Comparison of ENCODE assay signal across 20 cellular contexts in the genomic region with DNA sequence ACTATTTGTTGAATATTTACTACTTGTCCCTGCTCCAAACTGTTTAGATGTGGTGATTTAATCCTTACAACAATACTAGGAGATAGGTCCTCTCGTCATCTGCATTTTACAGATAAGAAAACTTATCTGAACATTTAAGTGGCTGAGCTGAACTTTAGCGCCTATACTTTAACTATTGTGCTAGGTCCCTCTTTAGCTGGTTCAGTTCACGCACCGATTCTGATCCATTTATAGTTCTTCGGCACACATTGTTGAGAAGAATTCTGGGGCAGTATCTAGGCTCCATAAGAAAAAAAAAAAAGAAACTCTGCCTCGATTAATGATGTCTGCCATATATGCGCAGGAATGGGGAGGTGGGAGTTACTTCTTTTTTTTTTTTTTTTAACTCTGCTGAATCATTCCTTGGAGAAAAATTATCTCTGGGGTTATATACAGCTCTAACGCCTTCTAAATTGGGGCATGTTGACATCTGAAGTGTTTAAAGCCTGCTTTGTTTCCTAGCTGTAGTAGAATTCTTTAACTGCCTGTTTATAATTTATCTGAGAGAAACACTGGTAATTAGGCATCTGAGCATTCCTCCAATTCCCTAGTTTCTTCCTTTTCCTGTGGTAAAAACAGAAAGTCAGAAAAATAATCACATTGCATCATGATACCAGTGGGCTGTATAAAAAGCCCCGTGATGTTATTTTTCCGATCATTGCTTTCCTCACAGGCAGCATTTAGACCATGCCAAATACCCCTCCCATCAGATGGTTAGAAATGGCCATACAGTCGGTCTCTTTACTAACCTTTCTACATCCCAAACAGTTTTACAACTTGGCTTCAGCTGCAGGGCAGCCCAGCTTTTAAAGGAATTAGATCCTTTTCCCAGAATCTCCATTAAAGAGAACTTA.
DNase-seq lines count a peak whose midpoint lies in the region; ATAC-seq and TF ChIP-seq lines count a peak whose summit lies in the region.
"Had no signal": no experiment of that assay in that cellular context is flagged by ENCODE, and none has a peak within 500 bp of the region (broad histone marks: within the 10 kb centered on the region; RNA-seq: fewer than 3 reads in every experiment).

No MANE protein-coding gene starts in this region.

- ATAC-seq in left ventricle myocardium superior (peak; percentile 50), HG02798 (IDR thresholded peaks at IDR 0.05; ENCODE audit: poor library complexity, unreplicated experiment) (no peak)
- ATAC-seq: stimulated activated naive CD8-positive, alpha-beta T cell treated with anti-CD3 and anti-CD28 coated beads, Interleukin-15, Interleukin-2, amounts not matched to agents 100 U/mL and 50 U/mL, for 24 hours had no signal

- intact Hi-C loops in left ventricle myocardium superior (cut with micrococcal nuclease), result no loop called here

- TF ChIP-seq CTCF in choroid plexus epithelial cell (conservative IDR thresholded peaks at IDR 0.05; ENCODE audit: low read depth, low read length), result no peak

- H3K4me3 ChIP-seq in choroid plexus epithelial cell (ENCODE audit: low read depth, low read length), result no peak overlapping the region

- peak; percentile 10 for DNase-seq in EH (ENCODE audit: low read depth)
- peak; percentile 42 for DNase-seq in choroid plexus epithelial cell (ENCODE audit: low read depth)
- no peak for DNase-seq in left ventricle myocardium superior
- peak; percentile 4 for DNase-seq in pons (ENCODE audit: low spot score)
- DNase-seq in NCI-H1048 (lab: John Stamatoyannopoulos, UW), result no peak
- DNase-seq in EL, result no peak
- no peak for DNase-seq in NCI-H1436 (lab: John Stamatoyannopoulos, UW)
- DNase-seq: activated CD4-positive, CD25-positive, alpha-beta regulatory T cell treated with anti-CD3 and anti-CD28 coated beads, Interleukin-2, amount 50 U/mL, for 72 hours; activated naive CD4-positive, alpha-beta T cell treated with Interleukin-2 at 50 U/mL for 16 hours; AML-193; effector CD4-positive, alpha-beta T cell; gastrocnemius medialis; GF-D8; HFFc6; NCI-H1092 treated with DMSO at 0.1 percent for 48 hours; NCI-H2227 treated with DMSO at 0.1 percent for 48 hours; NK-92 treated with Interleukin-12 subunit alpha and Interleukin-12 subunit beta, amount 100 ng/mL, for 24 hours; occipital lobe; stimulated activated naive CD8-positive, alpha-beta T cell treated with anti-CD3 and anti-CD28 coated beads, Interleukin-15, Interleukin-2, amounts not matched to agents 100 U/mL and 50 U/mL, for 24 hours had no signal

Comparison
In these comparisons a context has a peak if more than half of its experiments do, and no peak if none do; other contexts are left out.
1. DNase-seq: peak in EH (single experiment), choroid plexus epithelial cell (single experiment) and pons (single experiment); none in left ventricle myocardium superior (single experiment), NCI-H1048 (single experiment), EL (single experiment) and NCI-H1436 (single experiment).